19 cellular contexts compared by ENCODE assay signal in the genomic region with DNA sequence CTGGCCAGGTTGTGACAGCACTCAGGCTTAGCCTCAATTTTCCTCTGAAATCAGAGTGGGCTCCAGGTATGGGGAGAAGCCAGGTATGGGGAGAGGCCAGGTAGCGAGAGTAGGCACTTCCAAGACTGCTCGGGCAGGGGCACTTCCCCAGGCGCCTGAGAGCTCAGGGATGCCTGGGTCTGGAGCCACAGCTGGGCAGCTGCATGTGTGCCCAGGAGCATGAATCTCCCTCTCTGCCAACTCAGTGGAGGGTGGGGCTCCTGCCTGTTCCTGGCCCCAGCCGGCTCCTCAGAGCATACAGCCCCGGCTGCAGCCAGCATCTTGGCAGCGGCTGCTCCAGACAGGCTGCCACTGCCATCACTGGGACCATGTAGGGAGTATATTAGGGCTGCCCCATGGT.
DNase-seq lines count a peak whose midpoint lies in the region; ATAC-seq and TF ChIP-seq lines count a peak whose summit lies in the region.
"Had no signal": no experiment of that assay in that cellular context is flagged by ENCODE, and none has a peak within 500 bp of the region (broad histone marks: within the 10 kb centered on the region; RNA-seq: fewer than 3 reads in every experiment).

No MANE protein-coding gene starts in this region.

- no peak overlapping the region for H3K27ac Mint-ChIP-seq in stimulated activated effector memory CD8-positive, alpha-beta T cell treated with anti-CD3 and anti-CD28 coated beads, Interleukin-12 subunit alpha, Interleukin-12 subunit beta, amount 100 ng/mL, for 72 hours
- no peak overlapping the region for H3K27ac Mint-ChIP-seq in CD4-positive, alpha-beta memory T cell
- H3K27ac Mint-ChIP-seq: B cell; CD4-positive, CD25-positive, alpha-beta regulatory T cell; CD8-positive, alpha-beta memory T cell; GM23338; HFFc6 had no signal

- no peak overlapping the region for H3K14ac ChIP-seq in IMR-90 (replicated peaks; ENCODE audit: low read depth, low read length)

- DNase-seq in IMR-90 (no peak), left colon (no peak)
- DNase-seq in stimulated activated effector memory CD8-positive, alpha-beta T cell treated with anti-CD3 and anti-CD28 coated beads, Interleukin-12 subunit alpha, Interleukin-12 subunit beta, amount 100 ng/mL, for 72 hours (ENCODE audit: low spot score in 2 of 2): no peak
- DNase-seq in CD4-positive, alpha-beta memory T cell: no peak
- DNase-seq: CD4-positive, CD25-positive, alpha-beta regulatory T cell; CD8-positive, alpha-beta memory T cell; DMS 273 treated with DMSO at 0.1 percent for 48 hours; DMS79; EL; GDM1; HFFc6 had no signal

- no peak for TF ChIP-seq RAD21 in IMR-90 (IDR thresholded peaks at IDR 0.05; ENCODE audit: low read length)

- no peak overlapping the region for H3K4me3 Mint-ChIP-seq in stimulated activated effector memory CD8-positive, alpha-beta T cell treated with anti-CD3 and anti-CD28 coated beads, Interleukin-12 subunit alpha, Interleukin-12 subunit beta, amount 100 ng/mL, for 72 hours
- H3K4me3 Mint-ChIP-seq in CD4-positive, alpha-beta memory T cell: no peak overlapping the region
- H3K4me3 Mint-ChIP-seq: B cell; CD4-positive, CD25-positive, alpha-beta regulatory T cell; CD8-positive, alpha-beta memory T cell; GM23338; HFFc6 had no signal

- H4K8ac ChIP-seq in IMR-90 (ENCODE audit: low read depth in 2 of 2, low read length in 2 of 2): no peak overlapping the region

- no CpG with 5 or more reads among the region's 6 CpGs for WGBS in IMR-90 (ENCODE audit: extremely low coverage in 2 of 2, insufficient read length in 1 of 2), 2 experiments
- WGBS in gastroesophageal sphincter (ENCODE audit: low coverage in 1 of 2), 2 donors: 70 to 93% methylated on average over 2 to 3 of the region's 6 CpGs

- H3K36me3 ChIP-seq in IMR-90 (ENCODE audit: control insufficient read depth, insufficient read depth, low read length) (no peaks in the 10 kb centered on the region), gastroesophageal sphincter (no peaks in the 10 kb centered on the region)
- no peaks in the 10 kb centered on the region for H3K36me3 ChIP-seq in CD4-positive, alpha-beta memory T cell (ENCODE audit: insufficient read depth, low read length)
- H3K36me3 ChIP-seq: HAP-1 had no signal

- no peaks in the 10 kb centered on the region for H3K9me3 Mint-ChIP-seq in stimulated activated effector memory CD8-positive, alpha-beta T cell treated with anti-CD3 and anti-CD28 coated beads, Interleukin-12 subunit alpha, Interleukin-12 subunit beta, amount 100 ng/mL, for 72 hours
- H3K9me3 Mint-ChIP-seq in CD4-positive, alpha-beta memory T cell: peaks cover 0 to 9% (median 4%) of the 10 kb centered on the region in 8 donors

- H3K9me1 ChIP-seq in IMR-90 (ENCODE audit: insufficient read depth, low read length): no peaks in the 10 kb centered on the region

- peaks cover 0 to 1% of the 10 kb centered on the region in 2 donors for H3K27me3 Mint-ChIP-seq in CD4-positive, alpha-beta memory T cell
- H3K27me3 Mint-ChIP-seq: B cell; CD4-positive, CD25-positive, alpha-beta regulatory T cell had no signal

- no peak overlapping the region for H2BK20ac ChIP-seq in IMR-90 (ENCODE audit: low read depth, low read length)

- H4K5ac ChIP-seq in IMR-90 (ENCODE audit: low read depth, low read length): no peak overlapping the region

- no peak overlapping the region for H3K23ac ChIP-seq in IMR-90 (ENCODE audit: low read depth, low read length)

- TF ChIP-seq CTCF in IMR-90 (conservative IDR thresholded peaks at IDR 0.05; ENCODE audit: low read depth, low read length) (no peak), gastroesophageal sphincter (IDR thresholded peaks at IDR 0.05) (no peak)

- H3K27ac ChIP-seq in IMR-90 (ENCODE audit: insufficient read depth, low read length): no peak overlapping the region
- H3K27ac ChIP-seq in gastroesophageal sphincter: no peak overlapping the region
- no peak overlapping the region for H3K27ac ChIP-seq in CD4-positive, alpha-beta memory T cell (ENCODE audit: low read depth, low read length)
- H3K27ac ChIP-seq: BLaER1, C4-2B had no signal

- no peak overlapping the region for H3K4me2 ChIP-seq in IMR-90 (ENCODE audit: low read depth, low read length)
- H3K4me2 ChIP-seq: BLaER1, GM23338 had no signal

- in situ Hi-C loops in IMR-90 (cut with MboI; ENCODE audit: low sequenced_read_pairs): no loop called here

- CTCF ChIA-PET in IMR-90 (lab: Yijun Ruan, JAX): no interaction called here
- CTCF ChIA-PET in CD4-positive, alpha-beta memory T cell (lab: Charles Lee; ENCODE audit: partially characterized antibody): no interaction called here

- H3K4ac ChIP-seq in IMR-90 (ENCODE audit: low read depth, low read length): no peak overlapping the region

- H2BK5ac ChIP-seq in IMR-90 (ENCODE audit: low read depth, low read length, poor library complexity, severe bottlenecking): no peak overlapping the region

- H3K9ac ChIP-seq in IMR-90 (ENCODE audit: low read depth, low read length): no peak overlapping the region
- H3K9ac ChIP-seq: BLaER1 had no signal

- H3K27me3 ChIP-seq in IMR-90 (ENCODE audit: control insufficient read depth, insufficient read depth, low read length) (no peaks in the 10 kb centered on the region), gastroesophageal sphincter (no peaks in the 10 kb centered on the region)
- no peaks in the 10 kb centered on the region for H3K27me3 ChIP-seq in CD4-positive, alpha-beta memory T cell (ENCODE audit: insufficient read depth, low read length)
- H3K27me3 ChIP-seq: BLaER1 had no signal

- H3K9me3 ChIP-seq in IMR-90 (ENCODE audit: control insufficient read depth, insufficient read depth, low read length) (peaks cover 4% of the 10 kb centered on the region; the same call in 1 of the 2 replicates), gastroesophageal sphincter (no peaks in the 10 kb centered on the region)
- H3K9me3 ChIP-seq in CD4-positive, alpha-beta memory T cell (ENCODE audit: control insufficient read depth in 1 of 2, low read length in 2 of 2): no peaks in the 10 kb centered on the region

- H2BK120ac ChIP-seq in IMR-90 (ENCODE audit: low read depth, low read length): no peak overlapping the region

- no peak for TF ChIP-seq POLR2A in IMR-90 (IDR thresholded peaks at IDR 0.05; ENCODE audit: low read depth, low read length)
- no peak for TF ChIP-seq POLR2A in gastroesophageal sphincter (IDR thresholded peaks at IDR 0.05)

- H3K4me1 ChIP-seq in IMR-90 (ENCODE audit: control insufficient read depth, insufficient read depth, low read length) (no peaks in the 10 kb centered on the region), gastroesophageal sphincter (peaks cover 0 to 20% (median 0%) of the 10 kb centered on the region in 3 donors)
- no peaks in the 10 kb centered on the region for H3K4me1 ChIP-seq in CD4-positive, alpha-beta memory T cell (ENCODE audit: insufficient read depth, low read length)

- no peaks in the 10 kb centered on the region for H3K36me3 Mint-ChIP-seq in stimulated activated effector memory CD8-positive, alpha-beta T cell treated with anti-CD3 and anti-CD28 coated beads, Interleukin-12 subunit alpha, Interleukin-12 subunit beta, amount 100 ng/mL, for 72 hours
- H3K36me3 Mint-ChIP-seq in CD4-positive, alpha-beta memory T cell: no peaks in the 10 kb centered on the region
- H3K36me3 Mint-ChIP-seq: CD4-positive, CD25-positive, alpha-beta regulatory T cell; CD8-positive, alpha-beta memory T cell had no signal

- POLR2A ChIA-PET in IMR-90 (lab: Charles Lee; ENCODE audit: unreplicated experiment): no interaction called here
- POLR2A ChIA-PET in CD4-positive, alpha-beta memory T cell (lab: Charles Lee; ENCODE audit: partially characterized antibody): no interaction called here

- no peaks in the 10 kb centered on the region for H3K79me1 ChIP-seq in IMR-90 (ENCODE audit: low read depth in 1 of 2, low read length in 2 of 2)

- no peak overlapping the region for H3K18ac ChIP-seq in IMR-90 (ENCODE audit: low read depth, low read length)

- dilution Hi-C loops in IMR-90 (cut with HindIII; ENCODE audit: low sequenced_read_pairs, unreplicated experiment): no loop called here

- ATAC-seq in IMR-90 (ENCODE audit: low read depth) (no peak), gastroesophageal sphincter (peak; percentile 46), GM18867 (IDR thresholded peaks at IDR 0.05; ENCODE audit: unreplicated experiment) (no peak), left colon (no peak)
- peak; percentile 36 for ATAC-seq in stimulated activated effector memory CD8-positive, alpha-beta T cell treated with anti-CD3 and anti-CD28 coated beads, Interleukin-12 subunit alpha, Interleukin-12 subunit beta, amount 100 ng/mL, for 72 hours
- ATAC-seq: GM12878, GM23338 had no signal

- H4K91ac ChIP-seq in IMR-90 (ENCODE audit: insufficient read depth, low read depth, low read length): no peak overlapping the region

- no peaks in the 10 kb centered on the region for H3K4me1 Mint-ChIP-seq in stimulated activated effector memory CD8-positive, alpha-beta T cell treated with anti-CD3 and anti-CD28 coated beads, Interleukin-12 subunit alpha, Interleukin-12 subunit beta, amount 100 ng/mL, for 72 hours
- H3K4me1 Mint-ChIP-seq in CD4-positive, alpha-beta memory T cell: no peaks in the 10 kb centered on the region
- H3K4me1 Mint-ChIP-seq: CD4-positive, CD25-positive, alpha-beta regulatory T cell; CD8-positive, alpha-beta memory T cell had no signal

- H4K20me1 ChIP-seq in IMR-90 (ENCODE audit: insufficient read depth, low read length): no peaks in the 10 kb centered on the region

- TF ChIP-seq EP300 in gastroesophageal sphincter (IDR thresholded peaks at IDR 0.05): no peak

- H3K56ac ChIP-seq in IMR-90 (ENCODE audit: extremely low read depth, insufficient read depth, low read length): no peak overlapping the region

- H3K4me3 ChIP-seq in IMR-90 (ENCODE audit: insufficient read depth, low read depth, low read length) (no peak overlapping the region), gastroesophageal sphincter (no peak overlapping the region)
- H3K4me3 ChIP-seq in CD4-positive, alpha-beta memory T cell (ENCODE audit: low read length in 2 of 2): no peak overlapping the region
- H3K4me3 ChIP-seq: GM12878, GM23338, HAP-1 had no signal

- H2AK9ac ChIP-seq in IMR-90 (replicated peaks; ENCODE audit: low read depth, low read length, poor library complexity): peak overlapping the region; percentile 16

- no TSS peak for BruUV-seq in IMR-90 (replicated peaks; lab: Mats Ljungman, UMichigan)

- intact Hi-C loops in IMR-90 (cut with micrococcal nuclease) (no loop called here), left colon (cut with DNase I, micrococcal nuclease) (no loop called here)
- intact Hi-C loops in CD4-positive, alpha-beta memory T cell (cut with micrococcal nuclease): no loop called here

- no peak overlapping the region for H2BK15ac ChIP-seq in IMR-90 (ENCODE audit: low read depth, low read length)

- H2AK5ac ChIP-seq in IMR-90 (ENCODE audit: low read depth, low read length): no peak overlapping the region

- no peak overlapping the region for H2AFZ ChIP-seq in IMR-90 (replicated peaks; ENCODE audit: low read length, poor library complexity)
- H2AFZ ChIP-seq: GM23338 had no signal

TF ChIP-seq in IMR-90, 13 proteins besides CTCF, POLR2A, EP300 and RAD21 (continues in another document):
- no peak for TF ChIP-seq RCOR1 (IDR thresholded peaks at IDR 0.05; ENCODE audit: insufficient replicate concordance, low read length)
- TF ChIP-seq MAZ (IDR thresholded peaks at IDR 0.05; ENCODE audit: borderline replicate concordance, low read depth, low read length): no peak

Comparison
In these comparisons a context has a peak if more than half of its experiments do, and no peak if none do; other contexts are left out.
1. ATAC-seq: peak in gastroesophageal sphincter (single experiment) and stimulated activated effector memory CD8-positive, alpha-beta T cell treated with anti-CD3 and anti-CD28 coated beads, Interleukin-12 subunit alpha, Interleukin-12 subunit beta, amount 100 ng/mL, for 72 hours (single experiment); none in IMR-90 (single experiment), GM18867 (single experiment) and left colon (single experiment).